In the genomic region with DNA sequence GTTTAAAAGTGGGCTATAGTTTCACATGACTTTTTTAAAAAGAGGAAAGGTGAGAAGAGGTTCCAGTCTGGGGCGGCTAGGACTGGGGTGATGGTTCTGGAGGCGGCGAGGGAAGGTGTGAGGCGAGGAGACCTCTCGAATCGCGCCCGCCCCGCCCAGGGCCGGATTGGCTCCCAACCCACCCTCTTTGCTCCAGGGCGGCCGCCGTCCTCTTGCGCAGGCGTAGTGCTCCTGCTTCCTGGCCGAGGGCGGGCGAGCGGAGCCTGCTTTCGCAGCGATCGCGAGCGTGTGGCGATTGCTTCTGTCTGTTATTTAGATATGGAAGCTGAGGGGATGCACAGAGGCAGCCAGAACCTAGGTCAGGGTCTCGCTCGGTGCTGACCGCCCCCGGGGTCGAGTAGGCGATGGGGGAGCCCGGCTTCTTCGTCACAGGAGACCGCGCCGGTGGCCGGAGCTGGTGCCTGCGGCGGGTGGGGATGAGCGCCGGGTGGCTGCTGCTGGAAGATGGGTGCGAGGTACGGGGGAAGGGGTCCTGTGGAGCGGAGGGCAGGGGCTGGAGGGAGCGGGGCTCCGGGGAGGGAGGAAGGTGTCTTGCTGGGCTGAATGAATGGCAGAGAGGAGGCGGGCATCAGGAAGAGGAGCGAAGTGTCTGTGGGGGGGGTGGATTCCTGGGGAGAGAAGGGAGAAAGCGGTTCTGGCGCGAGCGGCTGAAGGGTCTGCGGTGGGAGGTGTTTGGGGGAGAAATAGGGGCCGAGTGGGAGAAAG, we compare ENCODE assay signal across 1 cellular context.
A peak's percentile ranks its signal among the peaks of the same experiment; 100 is the strongest.
TF ChIP-seq lines count a peak whose summit lies in the region.

A gene with protein sequence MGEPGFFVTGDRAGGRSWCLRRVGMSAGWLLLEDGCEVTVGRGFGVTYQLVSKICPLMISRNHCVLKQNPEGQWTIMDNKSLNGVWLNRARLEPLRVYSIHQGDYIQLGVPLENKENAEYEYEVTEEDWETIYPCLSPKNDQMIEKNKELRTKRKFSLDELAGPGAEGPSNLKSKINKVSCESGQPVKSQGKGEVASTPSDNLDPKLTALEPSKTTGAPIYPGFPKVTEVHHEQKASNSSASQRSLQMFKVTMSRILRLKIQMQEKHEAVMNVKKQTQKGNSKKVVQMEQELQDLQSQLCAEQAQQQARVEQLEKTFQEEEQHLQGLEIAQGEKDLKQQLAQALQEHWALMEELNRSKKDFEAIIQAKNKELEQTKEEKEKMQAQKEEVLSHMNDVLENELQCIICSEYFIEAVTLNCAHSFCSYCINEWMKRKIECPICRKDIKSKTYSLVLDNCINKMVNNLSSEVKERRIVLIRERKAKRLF (plus strand): TSS at position 223 of the 765 bp plus-strand sequence. CDS start 182 bp downstream, at position 405.

TF ChIP-seq in HepG2, 621 proteins besides CTCF, POLR2A, EP300 and RAD21 (continued from another document and continues in another):
- TF ChIP-seq, protein P1, sequence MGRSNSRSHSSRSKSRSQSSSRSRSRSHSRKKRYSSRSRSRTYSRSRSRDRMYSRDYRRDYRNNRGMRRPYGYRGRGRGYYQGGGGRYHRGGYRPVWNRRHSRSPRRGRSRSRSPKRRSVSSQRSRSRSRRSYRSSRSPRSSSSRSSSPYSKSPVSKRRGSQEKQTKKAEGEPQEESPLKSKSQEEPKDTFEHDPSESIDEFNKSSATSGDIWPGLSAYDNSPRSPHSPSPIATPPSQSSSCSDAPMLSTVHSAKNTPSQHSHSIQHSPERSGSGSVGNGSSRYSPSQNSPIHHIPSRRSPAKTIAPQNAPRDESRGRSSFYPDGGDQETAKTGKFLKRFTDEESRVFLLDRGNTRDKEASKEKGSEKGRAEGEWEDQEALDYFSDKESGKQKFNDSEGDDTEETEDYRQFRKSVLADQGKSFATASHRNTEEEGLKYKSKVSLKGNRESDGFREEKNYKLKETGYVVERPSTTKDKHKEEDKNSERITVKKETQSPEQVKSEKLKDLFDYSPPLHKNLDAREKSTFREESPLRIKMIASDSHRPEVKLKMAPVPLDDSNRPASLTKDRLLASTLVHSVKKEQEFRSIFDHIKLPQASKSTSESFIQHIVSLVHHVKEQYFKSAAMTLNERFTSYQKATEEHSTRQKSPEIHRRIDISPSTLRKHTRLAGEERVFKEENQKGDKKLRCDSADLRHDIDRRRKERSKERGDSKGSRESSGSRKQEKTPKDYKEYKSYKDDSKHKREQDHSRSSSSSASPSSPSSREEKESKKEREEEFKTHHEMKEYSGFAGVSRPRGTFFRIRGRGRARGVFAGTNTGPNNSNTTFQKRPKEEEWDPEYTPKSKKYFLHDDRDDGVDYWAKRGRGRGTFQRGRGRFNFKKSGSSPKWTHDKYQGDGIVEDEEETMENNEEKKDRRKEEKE (IDR thresholded peaks at IDR 0.05) = no peak
- TF ChIP-seq ZNF367 (CRISPR knock-in tag; IDR thresholded peaks at IDR 0.05; ENCODE audit: borderline replicate concordance) = peak; percentile 79; the same call in 1 of the 2 replicates
- TF ChIP-seq ZNF136 (CRISPR knock-in tag; IDR thresholded peaks at IDR 0.05; ENCODE audit: low read depth) = no peak
- no peak for TF ChIP-seq ZNF10 (CRISPR knock-in tag; IDR thresholded peaks at IDR 0.05; ENCODE audit: borderline replicate concordance, low read depth)
- TF ChIP-seq KMT2B (CRISPR knock-in tag; IDR thresholded peaks at IDR 0.05) = peak; percentile 89
- TF ChIP-seq ZNF619 (CRISPR knock-in tag; IDR thresholded peaks at IDR 0.05) = no peak; the same call in 1 of the 2 replicates
- TF ChIP-seq KMT2A (CRISPR knock-in tag; IDR thresholded peaks at IDR 0.05) = peak; percentile 71; the same call in 1 of the 2 replicates
- TF ChIP-seq, protein P2, sequence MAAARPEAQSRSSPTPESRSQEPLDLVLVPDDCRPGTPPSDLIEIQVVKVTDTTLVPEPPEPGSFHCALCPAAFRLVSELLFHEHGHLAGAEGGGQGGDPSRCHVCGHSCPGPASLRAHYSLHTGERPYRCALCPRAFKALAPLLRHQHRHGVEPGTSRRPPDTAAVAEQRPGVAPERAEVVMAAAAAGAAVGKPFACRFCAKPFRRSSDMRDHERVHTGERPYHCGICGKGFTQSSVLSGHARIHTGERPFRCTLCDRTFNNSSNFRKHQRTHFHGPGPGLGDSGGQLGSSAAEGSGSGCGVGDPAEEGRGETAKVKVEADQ (CRISPR knock-in tag; IDR thresholded peaks at IDR 0.05; ENCODE audit: borderline replicate concordance) = no peak; the same call in 1 of the 2 replicates
- TF ChIP-seq, protein P3, sequence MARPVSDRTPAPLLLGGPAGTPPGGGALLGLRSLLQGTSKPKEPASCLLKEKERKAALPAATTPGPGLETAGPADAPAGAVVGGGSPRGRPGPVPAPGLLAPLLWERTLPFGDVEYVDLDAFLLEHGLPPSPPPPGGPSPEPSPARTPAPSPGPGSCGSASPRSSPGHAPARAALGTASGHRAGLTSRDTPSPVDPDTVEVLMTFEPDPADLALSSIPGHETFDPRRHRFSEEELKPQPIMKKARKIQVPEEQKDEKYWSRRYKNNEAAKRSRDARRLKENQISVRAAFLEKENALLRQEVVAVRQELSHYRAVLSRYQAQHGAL (CRISPR knock-in tag; IDR thresholded peaks at IDR 0.05; ENCODE audit: not compliant biosample characterization) = peak; percentile 86
- no peak for TF ChIP-seq KDM1A (CRISPR knock-in tag; IDR thresholded peaks at IDR 0.05)
- no peak for TF ChIP-seq KLF11 (CRISPR knock-in tag; IDR thresholded peaks at IDR 0.05)
- TF ChIP-seq MAFF (IDR thresholded peaks at IDR 0.05; ENCODE audit: low read depth, low read length) = peak; percentile 3; the same call in 1 of the 2 replicates
- TF ChIP-seq CEBPG (CRISPR knock-in tag; IDR thresholded peaks at IDR 0.05) = peak; percentile 28; the same call in 1 of the 2 replicates
- peak; percentile 80 for TF ChIP-seq KDM5B (CRISPR knock-in tag; IDR thresholded peaks at IDR 0.05; ENCODE audit: borderline replicate concordance)
- TF ChIP-seq, protein P4, sequence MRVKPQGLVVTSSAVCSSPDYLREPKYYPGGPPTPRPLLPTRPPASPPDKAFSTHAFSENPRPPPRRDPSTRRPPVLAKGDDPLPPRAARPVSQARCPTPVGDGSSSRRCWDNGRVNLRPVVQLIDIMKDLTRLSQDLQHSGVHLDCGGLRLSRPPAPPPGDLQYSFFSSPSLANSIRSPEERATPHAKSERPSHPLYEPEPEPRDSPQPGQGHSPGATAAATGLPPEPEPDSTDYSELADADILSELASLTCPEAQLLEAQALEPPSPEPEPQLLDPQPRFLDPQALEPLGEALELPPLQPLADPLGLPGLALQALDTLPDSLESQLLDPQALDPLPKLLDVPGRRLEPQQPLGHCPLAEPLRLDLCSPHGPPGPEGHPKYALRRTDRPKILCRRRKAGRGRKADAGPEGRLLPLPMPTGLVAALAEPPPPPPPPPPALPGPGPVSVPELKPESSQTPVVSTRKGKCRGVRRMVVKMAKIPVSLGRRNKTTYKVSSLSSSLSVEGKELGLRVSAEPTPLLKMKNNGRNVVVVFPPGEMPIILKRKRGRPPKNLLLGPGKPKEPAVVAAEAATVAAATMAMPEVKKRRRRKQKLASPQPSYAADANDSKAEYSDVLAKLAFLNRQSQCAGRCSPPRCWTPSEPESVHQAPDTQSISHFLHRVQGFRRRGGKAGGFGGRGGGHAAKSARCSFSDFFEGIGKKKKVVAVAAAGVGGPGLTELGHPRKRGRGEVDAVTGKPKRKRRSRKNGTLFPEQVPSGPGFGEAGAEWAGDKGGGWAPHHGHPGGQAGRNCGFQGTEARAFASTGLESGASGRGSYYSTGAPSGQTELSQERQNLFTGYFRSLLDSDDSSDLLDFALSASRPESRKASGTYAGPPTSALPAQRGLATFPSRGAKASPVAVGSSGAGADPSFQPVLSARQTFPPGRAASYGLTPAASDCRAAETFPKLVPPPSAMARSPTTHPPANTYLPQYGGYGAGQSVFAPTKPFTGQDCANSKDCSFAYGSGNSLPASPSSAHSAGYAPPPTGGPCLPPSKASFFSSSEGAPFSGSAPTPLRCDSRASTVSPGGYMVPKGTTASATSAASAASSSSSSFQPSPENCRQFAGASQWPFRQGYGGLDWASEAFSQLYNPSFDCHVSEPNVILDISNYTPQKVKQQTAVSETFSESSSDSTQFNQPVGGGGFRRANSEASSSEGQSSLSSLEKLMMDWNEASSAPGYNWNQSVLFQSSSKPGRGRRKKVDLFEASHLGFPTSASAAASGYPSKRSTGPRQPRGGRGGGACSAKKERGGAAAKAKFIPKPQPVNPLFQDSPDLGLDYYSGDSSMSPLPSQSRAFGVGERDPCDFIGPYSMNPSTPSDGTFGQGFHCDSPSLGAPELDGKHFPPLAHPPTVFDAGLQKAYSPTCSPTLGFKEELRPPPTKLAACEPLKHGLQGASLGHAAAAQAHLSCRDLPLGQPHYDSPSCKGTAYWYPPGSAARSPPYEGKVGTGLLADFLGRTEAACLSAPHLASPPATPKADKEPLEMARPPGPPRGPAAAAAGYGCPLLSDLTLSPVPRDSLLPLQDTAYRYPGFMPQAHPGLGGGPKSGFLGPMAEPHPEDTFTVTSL (CRISPR knock-in tag; IDR thresholded peaks at IDR 0.05; ENCODE audit: borderline replicate concordance) = no peak
- no peak for TF ChIP-seq ZSCAN9 (CRISPR knock-in tag; IDR thresholded peaks at IDR 0.05; ENCODE audit: borderline replicate concordance)
- TF ChIP-seq ZBTB21 (CRISPR knock-in tag; IDR thresholded peaks at IDR 0.05) = no peak
- peak; percentile 87 for TF ChIP-seq SRF (IDR thresholded peaks at IDR 0.05; ENCODE audit: low read depth, low read length)
- no peak for TF ChIP-seq MATR3 (CRISPR knock-in tag; IDR thresholded peaks at IDR 0.05)
- TF ChIP-seq NCOA2 (CRISPR knock-in tag; IDR thresholded peaks at IDR 0.05) = 0 out of 2 replicates have a peak, but pooled peaks have one; percentile 8
- TF ChIP-seq ZNF138 (CRISPR knock-in tag; IDR thresholded peaks at IDR 0.05; ENCODE audit: low read depth) = peak; percentile 53; the same call in 1 of the 2 replicates
- 0 out of 2 replicates have a peak, but pooled peaks have one; percentile 17 for TF ChIP-seq ZNF451 (CRISPR knock-in tag; IDR thresholded peaks at IDR 0.05)
- TF ChIP-seq ZSCAN31 (CRISPR knock-in tag; IDR thresholded peaks at IDR 0.05; ENCODE audit: low read depth) = peak; percentile 89
- TF ChIP-seq, protein P5, sequence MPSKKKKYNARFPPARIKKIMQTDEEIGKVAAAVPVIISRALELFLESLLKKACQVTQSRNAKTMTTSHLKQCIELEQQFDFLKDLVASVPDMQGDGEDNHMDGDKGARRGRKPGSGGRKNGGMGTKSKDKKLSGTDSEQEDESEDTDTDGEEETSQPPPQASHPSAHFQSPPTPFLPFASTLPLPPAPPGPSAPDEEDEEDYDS (CRISPR knock-in tag; IDR thresholded peaks at IDR 0.05) = peak; percentile 74
- peak; percentile 73; the same call in 1 of the 2 replicates for TF ChIP-seq BRD4 (CRISPR knock-in tag; IDR thresholded peaks at IDR 0.05)
- TF ChIP-seq, protein P6, sequence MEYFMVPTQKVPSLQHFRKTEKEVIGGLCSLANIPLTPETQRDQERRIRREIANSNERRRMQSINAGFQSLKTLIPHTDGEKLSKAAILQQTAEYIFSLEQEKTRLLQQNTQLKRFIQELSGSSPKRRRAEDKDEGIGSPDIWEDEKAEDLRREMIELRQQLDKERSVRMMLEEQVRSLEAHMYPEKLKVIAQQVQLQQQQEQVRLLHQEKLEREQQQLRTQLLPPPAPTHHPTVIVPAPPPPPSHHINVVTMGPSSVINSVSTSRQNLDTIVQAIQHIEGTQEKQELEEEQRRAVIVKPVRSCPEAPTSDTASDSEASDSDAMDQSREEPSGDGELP (IDR thresholded peaks at IDR 0.05; ENCODE audit: borderline replicate concordance, low read depth) = no peak
- peak; percentile 68; the same call in 1 of the 2 replicates for TF ChIP-seq ZMYM4 (CRISPR knock-in tag; IDR thresholded peaks at IDR 0.05)
- no peak; the same call in 1 of the 2 replicates for TF ChIP-seq ZNF839 (CRISPR knock-in tag; IDR thresholded peaks at IDR 0.05; ENCODE audit: borderline replicate concordance)
- TF ChIP-seq, protein P7, sequence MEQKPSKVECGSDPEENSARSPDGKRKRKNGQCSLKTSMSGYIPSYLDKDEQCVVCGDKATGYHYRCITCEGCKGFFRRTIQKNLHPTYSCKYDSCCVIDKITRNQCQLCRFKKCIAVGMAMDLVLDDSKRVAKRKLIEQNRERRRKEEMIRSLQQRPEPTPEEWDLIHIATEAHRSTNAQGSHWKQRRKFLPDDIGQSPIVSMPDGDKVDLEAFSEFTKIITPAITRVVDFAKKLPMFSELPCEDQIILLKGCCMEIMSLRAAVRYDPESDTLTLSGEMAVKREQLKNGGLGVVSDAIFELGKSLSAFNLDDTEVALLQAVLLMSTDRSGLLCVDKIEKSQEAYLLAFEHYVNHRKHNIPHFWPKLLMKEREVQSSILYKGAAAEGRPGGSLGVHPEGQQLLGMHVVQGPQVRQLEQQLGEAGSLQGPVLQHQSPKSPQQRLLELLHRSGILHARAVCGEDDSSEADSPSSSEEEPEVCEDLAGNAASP (CRISPR knock-in tag; IDR thresholded peaks at IDR 0.05; ENCODE audit: borderline replicate concordance) = no peak; the same call in 1 of the 2 replicates
- TF ChIP-seq ZSCAN30 (CRISPR knock-in tag; IDR thresholded peaks at IDR 0.05) = no peak
- no peak; the same call in 1 of the 2 replicates for TF ChIP-seq ZNF546 (CRISPR knock-in tag; conservative IDR thresholded peaks at IDR 0.05)
- peak; percentile 20; the same call in 1 of the 2 replicates for TF ChIP-seq ZSCAN21 (CRISPR knock-in tag; IDR thresholded peaks at IDR 0.05; ENCODE audit: borderline replicate concordance)
- TF ChIP-seq, protein P8, sequence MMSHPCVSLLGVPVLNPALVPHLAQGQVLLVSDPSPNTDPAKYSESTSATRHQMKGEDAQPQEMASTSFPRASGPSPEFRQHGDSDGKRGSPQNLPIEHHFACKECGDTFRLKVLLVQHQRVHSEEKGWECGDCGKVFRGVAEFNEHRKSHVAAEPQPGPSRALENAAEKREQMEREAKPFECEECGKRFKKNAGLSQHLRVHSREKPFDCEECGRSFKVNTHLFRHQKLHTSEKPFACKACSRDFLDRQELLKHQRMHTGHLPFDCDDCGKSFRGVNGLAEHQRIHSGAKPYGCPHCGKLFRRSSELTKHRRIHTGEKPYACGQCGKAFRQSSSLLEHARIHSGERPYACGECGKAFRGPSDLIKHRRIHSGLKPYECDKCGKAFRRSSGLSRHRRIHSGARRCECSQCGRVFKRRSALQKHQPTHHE (CRISPR knock-in tag; IDR thresholded peaks at IDR 0.05; ENCODE audit: borderline replicate concordance) = peak; percentile 72
- TF ChIP-seq ZNF724P (CRISPR knock-in tag; IDR thresholded peaks at IDR 0.05; ENCODE audit: borderline replicate concordance) = no peak
- TF ChIP-seq, protein P9, sequence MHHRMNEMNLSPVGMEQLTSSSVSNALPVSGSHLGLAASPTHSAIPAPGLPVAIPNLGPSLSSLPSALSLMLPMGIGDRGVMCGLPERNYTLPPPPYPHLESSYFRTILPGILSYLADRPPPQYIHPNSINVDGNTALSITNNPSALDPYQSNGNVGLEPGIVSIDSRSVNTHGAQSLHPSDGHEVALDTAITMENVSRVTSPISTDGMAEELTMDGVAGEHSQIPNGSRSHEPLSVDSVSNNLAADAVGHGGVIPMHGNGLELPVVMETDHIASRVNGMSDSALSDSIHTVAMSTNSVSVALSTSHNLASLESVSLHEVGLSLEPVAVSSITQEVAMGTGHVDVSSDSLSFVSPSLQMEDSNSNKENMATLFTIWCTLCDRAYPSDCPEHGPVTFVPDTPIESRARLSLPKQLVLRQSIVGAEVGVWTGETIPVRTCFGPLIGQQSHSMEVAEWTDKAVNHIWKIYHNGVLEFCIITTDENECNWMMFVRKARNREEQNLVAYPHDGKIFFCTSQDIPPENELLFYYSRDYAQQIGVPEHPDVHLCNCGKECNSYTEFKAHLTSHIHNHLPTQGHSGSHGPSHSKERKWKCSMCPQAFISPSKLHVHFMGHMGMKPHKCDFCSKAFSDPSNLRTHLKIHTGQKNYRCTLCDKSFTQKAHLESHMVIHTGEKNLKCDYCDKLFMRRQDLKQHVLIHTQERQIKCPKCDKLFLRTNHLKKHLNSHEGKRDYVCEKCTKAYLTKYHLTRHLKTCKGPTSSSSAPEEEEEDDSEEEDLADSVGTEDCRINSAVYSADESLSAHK (CRISPR knock-in tag; IDR thresholded peaks at IDR 0.05; ENCODE audit: borderline replicate concordance) = no peak
- TF ChIP-seq ZNF256 (CRISPR knock-in tag; conservative IDR thresholded peaks at IDR 0.05) = peak; percentile 18; the same call in 1 of the 2 replicates
- no peak for TF ChIP-seq ZNF549 (CRISPR knock-in tag; IDR thresholded peaks at IDR 0.05)
